8 cellular contexts compared by ENCODE assay signal in genomic region chr6:131627724-131628682, GRCh38. TPM values are rescaled to one million over a fixed set of nuclear protein-coding genes. Genes with fewer than 3 reads are reported as not detected.
A peak's percentile ranks its signal among the peaks of the same experiment; 100 is the strongest.
DNase-seq lines count a peak whose midpoint lies in the region; ATAC-seq and TF ChIP-seq lines count a peak whose summit lies in the region.

A gene with protein sequence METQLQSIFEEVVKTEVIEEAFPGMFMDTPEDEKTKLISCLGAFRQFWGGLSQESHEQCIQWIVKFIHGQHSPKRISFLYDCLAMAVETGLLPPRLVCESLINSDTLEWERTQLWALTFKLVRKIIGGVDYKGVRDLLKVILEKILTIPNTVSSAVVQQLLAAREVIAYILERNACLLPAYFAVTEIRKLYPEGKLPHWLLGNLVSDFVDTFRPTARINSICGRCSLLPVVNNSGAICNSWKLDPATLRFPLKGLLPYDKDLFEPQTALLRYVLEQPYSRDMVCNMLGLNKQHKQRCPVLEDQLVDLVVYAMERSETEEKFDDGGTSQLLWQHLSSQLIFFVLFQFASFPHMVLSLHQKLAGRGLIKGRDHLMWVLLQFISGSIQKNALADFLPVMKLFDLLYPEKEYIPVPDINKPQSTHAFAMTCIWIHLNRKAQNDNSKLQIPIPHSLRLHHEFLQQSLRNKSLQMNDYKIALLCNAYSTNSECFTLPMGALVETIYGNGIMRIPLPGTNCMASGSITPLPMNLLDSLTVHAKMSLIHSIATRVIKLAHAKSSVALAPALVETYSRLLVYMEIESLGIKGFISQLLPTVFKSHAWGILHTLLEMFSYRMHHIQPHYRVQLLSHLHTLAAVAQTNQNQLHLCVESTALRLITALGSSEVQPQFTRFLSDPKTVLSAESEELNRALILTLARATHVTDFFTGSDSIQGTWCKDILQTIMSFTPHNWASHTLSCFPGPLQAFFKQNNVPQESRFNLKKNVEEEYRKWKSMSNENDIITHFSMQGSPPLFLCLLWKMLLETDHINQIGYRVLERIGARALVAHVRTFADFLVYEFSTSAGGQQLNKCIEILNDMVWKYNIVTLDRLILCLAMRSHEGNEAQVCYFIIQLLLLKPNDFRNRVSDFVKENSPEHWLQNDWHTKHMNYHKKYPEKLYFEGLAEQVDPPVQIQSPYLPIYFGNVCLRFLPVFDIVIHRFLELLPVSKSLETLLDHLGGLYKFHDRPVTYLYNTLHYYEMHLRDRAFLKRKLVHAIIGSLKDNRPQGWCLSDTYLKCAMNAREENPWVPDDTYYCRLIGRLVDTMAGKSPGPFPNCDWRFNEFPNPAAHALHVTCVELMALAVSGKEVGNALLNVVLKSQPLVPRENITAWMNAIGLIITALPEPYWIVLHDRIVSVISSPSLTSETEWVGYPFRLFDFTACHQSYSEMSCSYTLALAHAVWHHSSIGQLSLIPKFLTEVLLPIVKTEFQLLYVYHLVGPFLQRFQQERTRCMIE (N-terminal part only) (minus strand): TSS chr6:131628242. CDS start chr6:131628049, 193 bp downstream.

- no peaks in the 10 kb centered on the region for H3K9me3 ChIP-seq in thymus (ENCODE audit: control insufficient read depth)

- TF ChIP-seq CTCF in GM12865 (IDR thresholded peaks at IDR 0.05; ENCODE audit: insufficient read depth, low read depth, low read length, missing control alignments) (peak; percentile 99), glutamatergic neuron (IDR thresholded peaks at IDR 0.05; ENCODE audit: partially characterized antibody, unreplicated experiment) (peak; percentile 89), osteocyte (IDR thresholded peaks at IDR 0.05) (peak; percentile 99)

- peak within 1 kb of the TSS; percentile 73 for H3K4me3 ChIP-seq in GM12865 (ENCODE audit: low read depth, low read length)
- peak within 1 kb of the TSS; percentile 76 for H3K4me3 ChIP-seq in thymus (ENCODE audit: low read length)

- H3K4me1 ChIP-seq in thymus (ENCODE audit: control insufficient read depth, insufficient read depth, low read length): no peaks in the 10 kb centered on the region

- DNase-seq in GM12865 (ENCODE audit: low read depth) (peak; percentile 96), NCI-H1105 (lab: John Stamatoyannopoulos, UW) (peak; percentile 99), SKM-1 treated with dmso at 0.1 percent for 144 hours (lab: John Stamatoyannopoulos, UW; ENCODE audit: unreplicated experiment) (peak; percentile 88), glutamatergic neuron (peak; percentile 98), osteocyte (ENCODE audit: extremely low spot score, unreplicated experiment) (peak; percentile 98)
- peak; percentile 95 for DNase-seq in activated naive CD8-positive, alpha-beta T cell treated with anti-CD3 and anti-CD28 coated beads for 36 hours

- peaks cover 18% of the 10 kb centered on the region for H3K4me1 Mint-ChIP-seq in activated naive CD8-positive, alpha-beta T cell treated with anti-CD3 and anti-CD28 coated beads for 36 hours
- H3K4me1 Mint-ChIP-seq in glutamatergic neuron (ENCODE audit: low read depth, unreplicated experiment) (no peaks in the 10 kb centered on the region), osteocyte (ENCODE audit: unreplicated experiment) (peaks cover 20% of the 10 kb centered on the region)

- ATAC-seq in HG02642 (IDR thresholded peaks at IDR 0.05; ENCODE audit: poor library complexity, unreplicated experiment): peak; percentile 97

- H3K9me3 Mint-ChIP-seq in activated naive CD8-positive, alpha-beta T cell treated with anti-CD3 and anti-CD28 coated beads for 36 hours: no peaks in the 10 kb centered on the region
- H3K9me3 Mint-ChIP-seq in glutamatergic neuron (ENCODE audit: unreplicated experiment) (no peaks in the 10 kb centered on the region), osteocyte (ENCODE audit: unreplicated experiment) (no peaks in the 10 kb centered on the region)

- H3K36me3 ChIP-seq in thymus (ENCODE audit: control insufficient read depth, insufficient read depth): peaks cover 9% of the 10 kb centered on the region

- no peaks in the 10 kb centered on the region for H3K27me3 ChIP-seq in thymus (ENCODE audit: control insufficient read depth, insufficient read depth)

- WGBS in thymus: 1% methylated on average over 53 of the region's 53 CpGs

- peak within 1 kb of the TSS; percentile 92 for H3K27ac Mint-ChIP-seq in activated naive CD8-positive, alpha-beta T cell treated with anti-CD3 and anti-CD28 coated beads for 36 hours
- H3K27ac Mint-ChIP-seq in glutamatergic neuron (ENCODE audit: unreplicated experiment) (peak within 1 kb of the TSS; percentile 95), osteocyte (ENCODE audit: unreplicated experiment) (peak within 1 kb of the TSS; percentile 95)

- peak within 1 kb of the TSS; percentile 85 for H3K27ac ChIP-seq in thymus (ENCODE audit: low read depth)

- H3K4me3 Mint-ChIP-seq in activated naive CD8-positive, alpha-beta T cell treated with anti-CD3 and anti-CD28 coated beads for 36 hours: peak within 1 kb of the TSS; percentile 98
- H3K4me3 Mint-ChIP-seq in glutamatergic neuron (ENCODE audit: unreplicated experiment): peak within 1 kb of the TSS; percentile 99
- peak within 1 kb of the TSS; percentile 100 for H3K4me3 Mint-ChIP-seq in osteocyte (ENCODE audit: unreplicated experiment)

- peaks cover 2% of the 10 kb centered on the region for H3K36me3 Mint-ChIP-seq in activated naive CD8-positive, alpha-beta T cell treated with anti-CD3 and anti-CD28 coated beads for 36 hours
- H3K36me3 Mint-ChIP-seq in glutamatergic neuron (ENCODE audit: unreplicated experiment) (no peaks in the 10 kb centered on the region), osteocyte (ENCODE audit: unreplicated experiment) (peaks cover 11% of the 10 kb centered on the region)

- H3K27me3 Mint-ChIP-seq in activated naive CD8-positive, alpha-beta T cell treated with anti-CD3 and anti-CD28 coated beads for 36 hours: no peaks in the 10 kb centered on the region
- peaks cover 2% of the 10 kb centered on the region for H3K27me3 Mint-ChIP-seq in glutamatergic neuron (ENCODE audit: unreplicated experiment)
- peaks cover 6% of the 10 kb centered on the region for H3K27me3 Mint-ChIP-seq in osteocyte (ENCODE audit: unreplicated experiment)

RNA-seq across cellular contexts. Expression of the gene that starts here (rescaled TPM):
- 10 to 100 TPM; 20.8 to 20.9 TPM for total RNA-seq in activated naive CD8-positive, alpha-beta T cell treated with anti-CD3 and anti-CD28 coated beads for 36 hours
- total RNA-seq in glutamatergic neuron (ENCODE audit: unreplicated experiment): 38.8 TPM
- total RNA-seq in osteocyte: 30.6 and 33.3 TPM in 2 replicates
- polyA plus RNA-seq in thymus: 33.2 TPM

Comparison
In these comparisons a context has a peak if more than half of its experiments do, and no peak if none do; other contexts are left out.
1. Peak in every context shown above with its lines: DNase-seq, ATAC-seq, H3K4me3 ChIP-seq and H3K27ac ChIP-seq.